30 cellular contexts compared by ENCODE assay signal in genomic region chr6:154984146-154984545, GRCh38. TPM values are rescaled to one million over a fixed set of nuclear protein-coding genes. Genes with fewer than 3 reads are reported as not detected.
DNase-seq lines count a peak whose midpoint lies in the region; ATAC-seq and TF ChIP-seq lines count a peak whose summit lies in the region.
"Had no signal": no experiment of that assay in that cellular context is flagged by ENCODE, and none has a peak within 500 bp of the region (broad histone marks: within the 10 kb centered on the region; RNA-seq: fewer than 3 reads in every experiment).

No MANE protein-coding gene starts in this region.

- intact Hi-C loops in esophagus squamous epithelium (cut with DNase I): no loop called here
- intact Hi-C loops in sciatic nerve (cut with DNase I): no loop called here

- H3K4me2 ChIP-seq in neuronal stem cell (ENCODE audit: insufficient read depth, low read length, poor library complexity, severe bottlenecking): peak overlapping the region; percentile 11
- H3K4me2 ChIP-seq: BLaER1 treated with 17β-estradiol and CSF1 and Interleukin-3, amounts not matched to agents 10 nM and 100 nM had no signal

- no peak overlapping the region for H2AFZ ChIP-seq in neuronal stem cell (ENCODE audit: low read length)

- H3K14ac ChIP-seq in neuronal stem cell (ENCODE audit: low read length): no peak overlapping the region

- H2BK12ac ChIP-seq in neuronal stem cell (ENCODE audit: low read length): no peak overlapping the region

- H3K4me1 ChIP-seq in neuronal stem cell (ENCODE audit: control insufficient read depth in 2 of 2, insufficient read depth in 1 of 2, low read depth in 1 of 2, low read length in 2 of 2) (peaks cover 0 to 2% of the 10 kb centered on the region in 2 donors), esophagus squamous epithelium (peaks cover 0 to 5% (median 0%) of the 10 kb centered on the region in 3 donors)
- H3K4me1 ChIP-seq: breast epithelium, psoas muscle, sigmoid colon, tibial nerve had no signal

- no peak for TF ChIP-seq CTCF in esophagus squamous epithelium (IDR thresholded peaks at IDR 0.05)

- H3K4me3 ChIP-seq in neuronal stem cell (ENCODE audit: low read length in 2 of 2) (no peak overlapping the region), esophagus squamous epithelium (no peak overlapping the region)
- H3K4me3 ChIP-seq: BLaER1 treated with 17β-estradiol and CSF1 and Interleukin-3, amounts not matched to agents 10 nM and 100 nM; breast epithelium; K562; psoas muscle; sigmoid colon; tibial nerve had no signal

- H2BK15ac ChIP-seq in neuronal stem cell (ENCODE audit: low read length): no peak overlapping the region

- H3K36me3 ChIP-seq in neuronal stem cell (replicated peaks in 1 of 2; ENCODE audit: control insufficient read depth in 2 of 2, insufficient read depth in 2 of 2, low read length in 2 of 2) (no peaks in the 10 kb centered on the region), esophagus squamous epithelium (no peaks in the 10 kb centered on the region)
- H3K36me3 ChIP-seq: BLaER1 treated with 17β-estradiol and CSF1 and Interleukin-3, amounts not matched to agents 10 nM and 100 nM; breast epithelium had no signal

- H3K4ac ChIP-seq in neuronal stem cell (ENCODE audit: low read length): no peak overlapping the region

- no peak overlapping the region for H4K91ac ChIP-seq in neuronal stem cell (ENCODE audit: low read depth, low read length, poor library complexity)

- H3K27ac ChIP-seq in neuronal stem cell (replicated peaks; ENCODE audit: low read length) (no peak overlapping the region), esophagus squamous epithelium (no peak overlapping the region)
- H3K27ac ChIP-seq: BLaER1 treated with 17β-estradiol and CSF1 and Interleukin-3, amounts not matched to agents 10 nM and 100 nM; breast epithelium; psoas muscle; sigmoid colon; tibial nerve had no signal

- WGBS in neuronal stem cell (ENCODE audit: extremely low coverage in 2 of 2, insufficient read length in 2 of 2, insufficient replicate concordance in 1 of 2), 2 donors: no CpG with 5 or more reads among the region's 4 CpGs
- WGBS in esophagus squamous epithelium, 2 donors: 58 to 64% methylated on average over 4 of the region's 4 CpGs

- no peak overlapping the region for H2BK5ac ChIP-seq in neuronal stem cell (ENCODE audit: low read length)

- no peaks in the 10 kb centered on the region for H3K79me1 ChIP-seq in neuronal stem cell (ENCODE audit: low read depth, low read length)

- no peak overlapping the region for H2BK120ac ChIP-seq in neuronal stem cell (ENCODE audit: low read depth, low read length)

- no peak for TF ChIP-seq POLR2A in esophagus squamous epithelium (IDR thresholded peaks at IDR 0.05)

- H4K8ac ChIP-seq in neuronal stem cell (ENCODE audit: low read depth, low read length): no peak overlapping the region

- H3K9ac ChIP-seq in neuronal stem cell (ENCODE audit: low read depth, low read length, poor library complexity): no peak overlapping the region
- H3K9ac ChIP-seq: BLaER1 treated with 17β-estradiol and CSF1 and Interleukin-3, amounts not matched to agents 10 nM and 100 nM had no signal

- H2AK5ac ChIP-seq in neuronal stem cell (ENCODE audit: low read depth, low read length): no peak overlapping the region

- H3K27me3 ChIP-seq in neuronal stem cell (ENCODE audit: control insufficient read depth in 3 of 3, insufficient read depth in 3 of 3, low read depth in 1 of 3, low read length in 3 of 3): no peaks in the 10 kb centered on the region
- H3K27me3 ChIP-seq in esophagus squamous epithelium: no peaks in the 10 kb centered on the region
- H3K27me3 ChIP-seq: BLaER1 treated with 17β-estradiol and CSF1 and Interleukin-3, amounts not matched to agents 10 nM and 100 nM; breast epithelium; sigmoid colon; tibial nerve had no signal

- ATAC-seq in stimulated activated naive CD8-positive, alpha-beta T cell treated with anti-CD3 and anti-CD28 coated beads, Interleukin-15, Interleukin-2, amounts not matched to agents 100 U/mL and 50 U/mL, for 24 hours: no peak
- no peak for ATAC-seq in sciatic nerve
- ATAC-seq: K562, left ventricle myocardium superior, Panc1, psoas muscle, T-cell had no signal

- H3K18ac ChIP-seq in neuronal stem cell (ENCODE audit: low read length): no peak overlapping the region

- H3K9me3 ChIP-seq in neuronal stem cell (replicated peaks in 1 of 2; ENCODE audit: control insufficient read depth in 2 of 2, insufficient read depth in 1 of 2, low read depth in 1 of 2, low read length in 2 of 2): no peaks in the 10 kb centered on the region
- no peaks in the 10 kb centered on the region for H3K9me3 ChIP-seq in esophagus squamous epithelium
- H3K9me3 ChIP-seq: breast epithelium, psoas muscle, sigmoid colon, tibial nerve had no signal

- DNase-seq in EL (peak; percentile 19), M059J (ENCODE audit: low read depth) (peak; percentile 47), brain pericyte (ENCODE audit: low read depth, low spot score) (peak; percentile 67), neuronal stem cell (ENCODE audit: low spot score) (no peak), esophagus squamous epithelium (lab: John Stamatoyannopoulos, UW) (no peak), sciatic nerve (ENCODE audit: low spot score) (no peak)
- DNase-seq in stimulated activated naive CD8-positive, alpha-beta T cell treated with anti-CD3 and anti-CD28 coated beads, Interleukin-15, Interleukin-2, amounts not matched to agents 100 U/mL and 50 U/mL, for 24 hours: no peak
- DNase-seq: activated CD4-positive, alpha-beta T cell treated with anti-CD3 and anti-CD28 coated beads for 48 hours; activated CD8-positive, alpha-beta memory T cell treated with anti-CD3 and anti-CD28 coated beads for 24 hours; activated naive CD4-positive, alpha-beta T cell treated with anti-CD3 and anti-CD28 coated beads, Interleukin-2, amount 50 U/mL, for 16 hours; activated T-cell treated with anti-CD3 and anti-CD28 coated beads for 4 hours; amniotic stem cell; glutamatergic neuron; GOT3; left ventricle myocardium superior; MM.1S; naive B cell; NCI-H1105 treated with DMSO at 0.1 percent for 48 hours; NCI-H187 treated with DMSO at 0.1 percent for 48 hours; psoas muscle; SIG-M5; sigmoid colon; stimulated activated CD4-positive, alpha-beta T cell treated with anti-CD3 and anti-CD28 coated beads, Interleukin-15, amount 100 ng/mL, for 24 hours; stimulated activated CD4-positive, alpha-beta T cell treated with anti-CD3 and anti-CD28 coated beads, Interleukin-4, amount 100 ng/mL, for 4 hours; T-cell had no signal

- H3K23ac ChIP-seq in neuronal stem cell (ENCODE audit: low read depth, low read length, poor library complexity): no peak overlapping the region

RNA-seq across cellular contexts. Expression of gene TIAM2, which starts 11.0 kb away (rescaled TPM):
- total RNA-seq in M059J (2014; rRNA removed; shearing (Covaris generic)): 8.1 and 18.8 TPM in 2 replicates
- 10.2 TPM for polyA plus RNA-seq in neuronal stem cell (2013, experiment 1 of 2)
- polyA plus RNA-seq in neuronal stem cell (2013, experiment 2 of 2): 10.7 TPM
- 10 to 100 TPM in 1 of 4 donors, 1 to 10 TPM in 3; 2.3 to 10.3 (median 5.6) TPM for total RNA-seq in esophagus squamous epithelium
- total RNA-seq in sciatic nerve: 14.6 TPM

Comparison
In these comparisons a context has a peak if more than half of its experiments do, and no peak if none do; other contexts are left out.
1. DNase-seq: peak in EL (single experiment), M059J (single experiment) and brain pericyte (single experiment); none in neuronal stem cell (single experiment), esophagus squamous epithelium (single experiment), stimulated activated naive CD8-positive, alpha-beta T cell treated with anti-CD3 and anti-CD28 coated beads, Interleukin-15, Interleukin-2, amounts not matched to agents 100 U/mL and 50 U/mL, for 24 hours (single experiment) and sciatic nerve (single experiment).